Comparison of ENCODE assay signal across 26 cellular contexts in genomic region chr12:34297790-34298164, GRCh38.
"Had no signal": no experiment of that assay in that cellular context is flagged by ENCODE, and none has a peak within 500 bp of the region (broad histone marks: within the 10 kb centered on the region; RNA-seq: fewer than 3 reads in every experiment).

No MANE protein-coding gene starts in this region.

- H3K4me3 Mint-ChIP-seq: activated CD4-positive, alpha-beta memory T cell treated with anti-CD3 and anti-CD28 coated beads for 36 hours; activated T-helper 1 cell treated with anti-CD3 and anti-CD28 coated beads, Interleukin-12 subunit alpha, Interleukin-12 subunit beta, Interleukin-2, Interleukin-4 antibody, amounts not matched to agents 30 ng/mL and 10 ng/mL and 1 ng/mL, durations not matched to agents 14 hours and 24 hours and 36 hours; dendritic cell treated with granulocyte-macrophage colony-stimulating factor and Interleukin-4, amounts not matched to agents 40 ng/mL and 50 ng/mL, for 4 days; endodermal cell; stimulated activated naive B cell treated with anti-CD40 and anti-IgM and Interleukin-4, amounts not matched to agents 10 μg/mL and 1 μg/mL and 100 μg/mL, for 72 hours; T-helper 17 cell had no signal

- ATAC-seq: activated CD4-positive, CD25-positive, alpha-beta regulatory T cell treated with anti-CD3 and anti-CD28 coated beads, Interleukin-2, amount 50 U/mL, for 24 hours; heart right ventricle; left lobe of liver; stimulated activated naive B cell treated with anti-CD40 and anti-IgM and Interleukin-4, amounts not matched to agents 10 μg/mL and 1 μg/mL and 100 μg/mL, for 72 hours; T-helper 17 cell had no signal

- H3K36me3 ChIP-seq: esophagus muscularis mucosa, heart right ventricle, ovary, prostate gland, stomach, thyroid gland, WERI-Rb-1 had no signal

- H3K27me3 ChIP-seq: ovary, stomach, thyroid gland had no signal

- H3K9me3 Mint-ChIP-seq: endodermal cell had no signal

- H3K27ac ChIP-seq: esophagus muscularis mucosa, heart right ventricle, ovary, prostate gland, stomach, thyroid gland, WERI-Rb-1 had no signal

- H3K27me3 Mint-ChIP-seq: activated CD4-positive, alpha-beta memory T cell treated with anti-CD3 and anti-CD28 coated beads for 36 hours; dendritic cell treated with granulocyte-macrophage colony-stimulating factor and Interleukin-4, amounts not matched to agents 40 ng/mL and 50 ng/mL, for 4 days; stimulated activated naive B cell treated with anti-CD40 and anti-IgM and Interleukin-4, amounts not matched to agents 10 μg/mL and 1 μg/mL and 100 μg/mL, for 72 hours; T-helper 17 cell had no signal

- H3K4me2 ChIP-seq: smooth muscle cell had no signal

- H3K4me3 ChIP-seq: esophagus muscularis mucosa, heart right ventricle, ovary, prostate gland, smooth muscle cell, stomach, thyroid gland had no signal

- H3K9me3 ChIP-seq: ovary, prostate gland, thyroid gland had no signal

- H3K27ac Mint-ChIP-seq: activated CD4-positive, alpha-beta memory T cell treated with anti-CD3 and anti-CD28 coated beads for 36 hours; activated T-helper 1 cell treated with anti-CD3 and anti-CD28 coated beads, Interleukin-12 subunit alpha, Interleukin-12 subunit beta, Interleukin-2, Interleukin-4 antibody, amounts not matched to agents 30 ng/mL and 10 ng/mL and 1 ng/mL, durations not matched to agents 14 hours and 24 hours and 36 hours; dendritic cell treated with granulocyte-macrophage colony-stimulating factor and Interleukin-4, amounts not matched to agents 40 ng/mL and 50 ng/mL, for 4 days; endodermal cell; stimulated activated naive B cell treated with anti-CD40 and anti-IgM and Interleukin-4, amounts not matched to agents 10 μg/mL and 1 μg/mL and 100 μg/mL, for 72 hours; T-helper 17 cell had no signal

- H3K4me1 Mint-ChIP-seq: endodermal cell; stimulated activated naive B cell treated with anti-CD40 and anti-IgM and Interleukin-4, amounts not matched to agents 10 μg/mL and 1 μg/mL and 100 μg/mL, for 72 hours; T-helper 17 cell had no signal

- H3K4me1 ChIP-seq: esophagus muscularis mucosa, heart right ventricle, prostate gland, stomach, thyroid gland had no signal

- DNase-seq: activated CD4-positive, alpha-beta memory T cell treated with anti-CD3 and anti-CD28 coated beads for 36 hours; activated CD4-positive, alpha-beta T cell treated with anti-CD3 and anti-CD28 coated beads for 48 hours; activated CD8-positive, alpha-beta memory T cell treated with anti-CD3 and anti-CD28 coated beads, Interleukin-2, amount 50 U/mL, for 4 hours; activated gamma-delta T cell treated with Interleukin-2 at 50 U/mL for 16 hours; activated T-cell treated with anti-CD3 and anti-CD28 coated beads, Interleukin-2, amount 50 U/mL, for 1 hour; amniotic stem cell; central memory CD4-positive, alpha-beta T cell; endodermal cell; foreskin melanocyte; stimulated activated CD4-positive, alpha-beta T cell treated with anti-CD3 and anti-CD28 coated beads, Interleukin-15, amount 100 ng/mL, for 24 hours; stimulated activated CD4-positive, alpha-beta T cell treated with anti-CD3 and anti-CD28 coated beads, Interleukin-2, amount 100 ng/mL, for 24 hours; stimulated activated naive B cell treated with anti-CD40 and anti-IgM and Interleukin-4, amounts not matched to agents 10 μg/mL and 1 μg/mL and 100 μg/mL, for 72 hours; stomach; T1000; thyroid gland; WERI-Rb-1 had no signal
